In genomic region chr2:26694001-26694400, GRCh38 we compare ENCODE assay signal across 24 cellular contexts. TPM values are rescaled to one million over a fixed set of nuclear protein-coding genes. Genes with fewer than 3 reads are reported as not detected.
A peak's percentile ranks its signal among the peaks of the same experiment; 100 is the strongest.
DNase-seq lines count a peak whose midpoint lies in the region; ATAC-seq and TF ChIP-seq lines count a peak whose summit lies in the region.
"Had no signal": no experiment of that assay in that cellular context is flagged by ENCODE, and none has a peak within 500 bp of the region (broad histone marks: within the 10 kb centered on the region; RNA-seq: fewer than 3 reads in every experiment).

No MANE protein-coding gene starts in this region.

- peaks cover 8% of the 10 kb centered on the region for H3K4me1 Mint-ChIP-seq in WTC11
- H3K4me1 Mint-ChIP-seq in endothelial cell (ENCODE audit: unreplicated experiment), result peaks cover 2% of the 10 kb centered on the region
- peaks cover 13% of the 10 kb centered on the region for H3K4me1 Mint-ChIP-seq in neural crest cell
- H3K4me1 Mint-ChIP-seq in stimulated activated naive B cell treated with anti-CD40 and anti-IgM and Interleukin-4, amounts not matched to agents 10 μg/mL and 1 μg/mL and 100 μg/mL, for 72 hours, result peaks cover 7 to 13% of the 10 kb centered on the region in 2 donors

- no peak for TF ChIP-seq EP300 in upper lobe of left lung (IDR thresholded peaks at IDR 0.05)

- POLR2A ChIA-PET in WTC11 (lab: Charles Lee), result no interaction called here

- H3K36me3 Mint-ChIP-seq in WTC11, result no peaks in the 10 kb centered on the region
- H3K36me3 Mint-ChIP-seq in endothelial cell (ENCODE audit: low read depth, unreplicated experiment), result no peaks in the 10 kb centered on the region
- no peaks in the 10 kb centered on the region for H3K36me3 Mint-ChIP-seq in neural crest cell (ENCODE audit: low read depth)
- no peaks in the 10 kb centered on the region for H3K36me3 Mint-ChIP-seq in stimulated activated naive B cell treated with anti-CD40 and anti-IgM and Interleukin-4, amounts not matched to agents 10 μg/mL and 1 μg/mL and 100 μg/mL, for 72 hours

- DNase-seq in WTC11 (ENCODE audit: low spot score) (no peak), endothelial cell (ENCODE audit: low spot score) (no peak), neural crest cell (ENCODE audit: low read depth, low spot score) (no peak), upper lobe of left lung (no peak)
- no peak for DNase-seq in stimulated activated naive B cell treated with anti-CD40 and anti-IgM and Interleukin-4, amounts not matched to agents 10 μg/mL and 1 μg/mL and 100 μg/mL, for 72 hours
- DNase-seq: activated CD4-positive, alpha-beta T cell treated with anti-CD3 and anti-CD28 coated beads for 36 hours; activated CD8-positive, alpha-beta memory T cell treated with anti-CD3 and anti-CD28 coated beads for 24 hours; activated naive CD4-positive, alpha-beta T cell; activated T-cell treated with anti-CD3 and anti-CD28 coated beads, Interleukin-2, amount 50 U/mL, for 4 hours; effector CD4-positive, alpha-beta T cell; GF-D8; islet precursor cell; Kasumi-1; NCI-H1930; OCI-M1; Right ventricle myocardium superior; stimulated activated CD8-positive, alpha-beta memory T cell treated with anti-CD3 and anti-CD28 coated beads, Interleukin-4, amount 100 ng/mL, for 48 hours had no signal

- H3K4me3 Mint-ChIP-seq in WTC11 (peak overlapping the region; percentile 47), endothelial cell (ENCODE audit: unreplicated experiment) (no peak overlapping the region), neural crest cell (peak overlapping the region; percentile 49)
- H3K4me3 Mint-ChIP-seq in stimulated activated naive B cell treated with anti-CD40 and anti-IgM and Interleukin-4, amounts not matched to agents 10 μg/mL and 1 μg/mL and 100 μg/mL, for 72 hours, result no peak overlapping the region
- H3K4me3 Mint-ChIP-seq: activated CD4-positive, alpha-beta T cell treated with anti-CD3 and anti-CD28 coated beads for 36 hours; activated T-cell treated with anti-CD3 and anti-CD28 coated beads, Interleukin-2, amount 50 U/mL, for 4 hours had no signal

- H3K36me3 ChIP-seq in upper lobe of left lung, result no peaks in the 10 kb centered on the region

- CTCF ChIA-PET in WTC11 (lab: Charles Lee), result interaction anchor here (1.6 kb wide), 1 partner anchor 50 kb away, joined by 7 read pairs; no protein-coding TSS in a partner anchor

- no peak for TF ChIP-seq POLR2A in upper lobe of left lung (IDR thresholded peaks at IDR 0.05)

- no peak for TF ChIP-seq CTCF in WTC11 (IDR thresholded peaks at IDR 0.05)
- no peak for TF ChIP-seq CTCF in endothelial cell (IDR thresholded peaks at IDR 0.05; ENCODE audit: unreplicated experiment)
- TF ChIP-seq CTCF in neural crest cell (conservative IDR thresholded peaks at IDR 0.05), result no peak
- TF ChIP-seq CTCF in upper lobe of left lung (IDR thresholded peaks at IDR 0.05), result no peak

- no peaks in the 10 kb centered on the region for H3K9me3 ChIP-seq in upper lobe of left lung

- no peak overlapping the region for H3K27ac Mint-ChIP-seq in WTC11
- peak overlapping the region; percentile 42 for H3K27ac Mint-ChIP-seq in endothelial cell (ENCODE audit: unreplicated experiment)
- H3K27ac Mint-ChIP-seq in neural crest cell (ENCODE audit: unreplicated experiment), result no peak overlapping the region
- H3K27ac Mint-ChIP-seq in stimulated activated naive B cell treated with anti-CD40 and anti-IgM and Interleukin-4, amounts not matched to agents 10 μg/mL and 1 μg/mL and 100 μg/mL, for 72 hours, result no peak overlapping the region
- H3K27ac Mint-ChIP-seq: activated CD4-positive, alpha-beta T cell treated with anti-CD3 and anti-CD28 coated beads for 36 hours had no signal

- H3K27me3 Mint-ChIP-seq in WTC11 (ENCODE audit: low read depth) (peaks cover 59% of the 10 kb centered on the region), endothelial cell (ENCODE audit: unreplicated experiment) (peaks cover 27% of the 10 kb centered on the region), neural crest cell (ENCODE audit: low read depth) (peaks cover 77% of the 10 kb centered on the region)
- peaks cover 60 to 70% of the 10 kb centered on the region in 2 donors for H3K27me3 Mint-ChIP-seq in stimulated activated naive B cell treated with anti-CD40 and anti-IgM and Interleukin-4, amounts not matched to agents 10 μg/mL and 1 μg/mL and 100 μg/mL, for 72 hours

- H3K9me3 Mint-ChIP-seq in WTC11, result no peaks in the 10 kb centered on the region
- H3K9me3 Mint-ChIP-seq in endothelial cell (ENCODE audit: unreplicated experiment), result no peaks in the 10 kb centered on the region
- no peaks in the 10 kb centered on the region for H3K9me3 Mint-ChIP-seq in neural crest cell
- no peaks in the 10 kb centered on the region for H3K9me3 Mint-ChIP-seq in stimulated activated naive B cell treated with anti-CD40 and anti-IgM and Interleukin-4, amounts not matched to agents 10 μg/mL and 1 μg/mL and 100 μg/mL, for 72 hours
- H3K9me3 Mint-ChIP-seq: activated T-cell treated with anti-CD3 and anti-CD28 coated beads, Interleukin-2, amount 50 U/mL, for 4 hours had no signal

- H3K27me3 ChIP-seq in upper lobe of left lung, result peaks cover 0 to 26% (median 12%) of the 10 kb centered on the region in 4 donors

- H3K27ac ChIP-seq in upper lobe of left lung, result peak overlapping the region; percentile 55 to 74 (median 68)

- WGBS in upper lobe of left lung, 2 donors, result 51 to 54% methylated on average over 7 of the region's 7 CpGs

- ATAC-seq in WTC11, result no peak
- no peak for ATAC-seq in upper lobe of left lung (ENCODE audit: low FRiP score in 2 of 2)
- ATAC-seq in GM18519 (IDR thresholded peaks at IDR 0.05; ENCODE audit: low FRiP score, unreplicated experiment), result no peak
- ATAC-seq in stimulated activated naive B cell treated with anti-CD40 and anti-IgM and Interleukin-4, amounts not matched to agents 10 μg/mL and 1 μg/mL and 100 μg/mL, for 72 hours (replicated peaks), result no peak
- ATAC-seq in GM18858 (IDR thresholded peaks at IDR 0.05; ENCODE audit: unreplicated experiment), result no peak
- ATAC-seq: activated CD4-positive, alpha-beta T cell treated with anti-CD3 and anti-CD28 coated beads for 36 hours; activated T-cell treated with anti-CD3 and anti-CD28 coated beads, Interleukin-2, amount 50 U/mL, for 4 hours; esophagus mucosa had no signal

- peaks cover 9 to 15% (median 12%) of the 10 kb centered on the region in 4 donors for H3K4me1 ChIP-seq in upper lobe of left lung

- H3K4me3 ChIP-seq in upper lobe of left lung, result peak overlapping the region in 3 of 4 donors; percentile 41 to 50 (median 50)

TF ChIP-seq in WTC11, 78 proteins besides CTCF, POLR2A, EP300 and RAD21 (continues in another document):
- no peak for TF ChIP-seq ZSCAN18 (CRISPR knock-in tag; IDR thresholded peaks at IDR 0.05)
- TF ChIP-seq E2F1 (CRISPR knock-in tag; IDR thresholded peaks at IDR 0.05), result no peak
- TF ChIP-seq ZNF281 (CRISPR knock-in tag; IDR thresholded peaks at IDR 0.05), result no peak
- TF ChIP-seq JUN (CRISPR knock-in tag; IDR thresholded peaks at IDR 0.05), result no peak
- TF ChIP-seq ZBTB21 (CRISPR knock-in tag; IDR thresholded peaks at IDR 0.05; ENCODE audit: borderline replicate concordance), result no peak

RNA-seq across cellular contexts. Expression of gene KCNK3, which starts 1.5 kb away (rescaled TPM):
- total RNA-seq in WTC11 (2021) (0.22 to 0.30 TPM (median 0.30 TPM) in 3 replicates), endothelial cell (ENCODE audit: unreplicated experiment) (not detected), neural crest cell (0.58 and 0.68 TPM in 2 replicates), upper lobe of left lung (10 to 100 TPM in 4 of 6 donors, 1 to 10 TPM in 2; 3.0 to 36.1 (median 17.5) TPM)
- total RNA-seq: activated CD4-positive, alpha-beta T cell treated with anti-CD3 and anti-CD28 coated beads for 36 hours had no signal

RNA-seq across cellular contexts. Expression of gene CIB4, which starts 52.8 kb away (rescaled TPM):
- total RNA-seq in WTC11 (2021) (not detected in 3 replicates), endothelial cell (ENCODE audit: unreplicated experiment) (not detected), neural crest cell (not detected in 2 replicates), upper lobe of left lung (not detected)
- total RNA-seq: activated CD4-positive, alpha-beta T cell treated with anti-CD3 and anti-CD28 coated beads for 36 hours; activated T-cell treated with anti-CD3 and anti-CD28 coated beads, Interleukin-2, amount 50 U/mL, for 4 hours; esophagus mucosa; frontal cortex; liver; omental fat pad; Right ventricle myocardium superior; sciatic nerve had no signal

Comparison
In these comparisons a context has a peak if more than half of its experiments do, and no peak if none do; other contexts are left out.
1. H3K4me3 Mint-ChIP-seq: peak in WTC11 (single experiment) and neural crest cell (single experiment); none in endothelial cell (single experiment) and stimulated activated naive B cell treated with anti-CD40 and anti-IgM and Interleukin-4, amounts not matched to agents 10 μg/mL and 1 μg/mL and 100 μg/mL, for 72 hours (0 of 2).